In genomic region chr5:148368299-148368698, GRCh38 we compare ENCODE assay signal across 12 cellular contexts. TPM values are rescaled to one million over a fixed set of nuclear protein-coding genes. Genes with fewer than 3 reads are reported as not detected.
"Had no signal": no experiment of that assay in that cellular context is flagged by ENCODE, and none has a peak within 500 bp of the region (broad histone marks: within the 10 kb centered on the region; RNA-seq: fewer than 3 reads in every experiment).

No MANE protein-coding gene starts in this region.

- H3K27ac ChIP-seq: GM23248 had no signal

- H3K36me3 ChIP-seq: HAP-1 had no signal

- H2AFZ ChIP-seq: GM23248, GM23338 had no signal

- H3K9me3 ChIP-seq: HAP-1 had no signal

- H3K4me3 ChIP-seq: GM23248, GM23338, HAP-1 had no signal

- H3K9ac ChIP-seq: GM23248 had no signal

- DNase-seq: GM23248, GOT3, H7, H9, HCEC 1CT, HFFc6 had no signal

- FAIRE-seq: H1, H54 had no signal

- ATAC-seq: GM23338, HCT116 had no signal

- H3K4me2 ChIP-seq: GM23338 had no signal

RNA-seq across cellular contexts. Expression of gene SPINK9, which starts 32.9 kb away (rescaled TPM):
- total RNA-seq: GM23248, GM23338, H1, H4, H7, H9, HFFc6 had no signal
- polyA plus RNA-seq: GM23248, GM23338, H1 had no signal

RNA-seq across cellular contexts. Expression of gene SPINK7, which starts 56.1 kb away (rescaled TPM):
- total RNA-seq: GM23248, GM23338, H1, H4, H7, H9, HFFc6 had no signal
- polyA plus RNA-seq: GM23248, GM23338, H1 had no signal
